In genomic region chr7:49773082-49773938, GRCh38 we compare ENCODE assay signal across 12 cellular contexts. TPM values are rescaled to one million over a fixed set of nuclear protein-coding genes. Genes with fewer than 3 reads are reported as not detected.
DNase-seq lines count a peak whose midpoint lies in the region; ATAC-seq and TF ChIP-seq lines count a peak whose summit lies in the region.
"Had no signal": no experiment of that assay in that cellular context is flagged by ENCODE, and none has a peak within 500 bp of the region (broad histone marks: within the 10 kb centered on the region; RNA-seq: fewer than 3 reads in every experiment).

VWC2 (plus strand) TSS chr7:49773638; CDS start chr7:49775436, 1,798 bp downstream.

- intact Hi-C loops in uterus (cut with DNase I; ENCODE audit: low total_unique reads), result no loop called here

- H3K4me3 Mint-ChIP-seq in activated naive CD4-positive, alpha-beta T cell treated with anti-CD3 and anti-CD28 coated beads, Interleukin-2, amount 10 ng/mL, durations not matched to agents 7 days and 5 days, result no peak within 1 kb of the TSS
- H3K4me3 Mint-ChIP-seq: stimulated activated naive CD8-positive, alpha-beta T cell treated with anti-CD3 and anti-CD28 coated beads, Interleukin-15, Interleukin-2, amounts not matched to agents 100 ng/mL and 50 ng/mL, for 24 hours had no signal

- TF ChIP-seq POLR2A in uterus (IDR thresholded peaks at IDR 0.05) (no peak), erythroblast (IDR thresholded peaks at IDR 0.05; ENCODE audit: low read length) (no peak)

- H3K4me1 ChIP-seq in duodenal mucosa (ENCODE audit: control insufficient read depth in 1 of 2, insufficient read depth in 2 of 2, low read length in 2 of 2), result no peaks in the 10 kb centered on the region
- H3K4me1 ChIP-seq in mucosa of rectum (ENCODE audit: control insufficient read depth in 2 of 2, insufficient read depth in 2 of 2, low read length in 2 of 2), result peaks cover 2 to 8% of the 10 kb centered on the region in 2 donors
- no peaks in the 10 kb centered on the region for H3K4me1 ChIP-seq in uterus

- no peak within 1 kb of the TSS for H3K27ac ChIP-seq in duodenal mucosa (ENCODE audit: low read depth, low read length)
- no peak within 1 kb of the TSS for H3K27ac ChIP-seq in mucosa of rectum (ENCODE audit: low read depth in 2 of 2, low read length in 2 of 2)
- no peak within 1 kb of the TSS for H3K27ac ChIP-seq in uterus
- H3K27ac ChIP-seq: C4-2B had no signal

- peaks cover 81% of the 10 kb centered on the region for H3K27me3 Mint-ChIP-seq in activated naive CD4-positive, alpha-beta T cell treated with anti-CD3 and anti-CD28 coated beads, Interleukin-2, amount 10 ng/mL, durations not matched to agents 7 days and 5 days

- H3K27me3 ChIP-seq in duodenal mucosa (ENCODE audit: control insufficient read depth in 1 of 2, insufficient read depth in 2 of 2, low read length in 2 of 2) (peaks cover 0 to 18% of the 10 kb centered on the region in 2 donors), mucosa of rectum (ENCODE audit: control insufficient read depth in 2 of 2, insufficient read depth in 2 of 2, low read length in 2 of 2) (peaks cover 13 to 20% of the 10 kb centered on the region in 2 donors), uterus (no peaks in the 10 kb centered on the region)

- H3K9me3 Mint-ChIP-seq in activated naive CD4-positive, alpha-beta T cell treated with anti-CD3 and anti-CD28 coated beads, Interleukin-2, amount 10 ng/mL, durations not matched to agents 7 days and 5 days, result no peaks in the 10 kb centered on the region
- H3K9me3 Mint-ChIP-seq: stimulated activated naive CD8-positive, alpha-beta T cell treated with anti-CD3 and anti-CD28 coated beads, Interleukin-15, Interleukin-2, amounts not matched to agents 100 ng/mL and 50 ng/mL, for 24 hours had no signal

- peak within 1 kb of the TSS; percentile 71 for H3K27ac Mint-ChIP-seq in activated naive CD4-positive, alpha-beta T cell treated with anti-CD3 and anti-CD28 coated beads, Interleukin-2, amount 10 ng/mL, durations not matched to agents 7 days and 5 days
- H3K27ac Mint-ChIP-seq: stimulated activated naive CD8-positive, alpha-beta T cell treated with anti-CD3 and anti-CD28 coated beads, Interleukin-15, Interleukin-2, amounts not matched to agents 100 ng/mL and 50 ng/mL, for 24 hours had no signal

- H3K4me1 Mint-ChIP-seq in activated naive CD4-positive, alpha-beta T cell treated with anti-CD3 and anti-CD28 coated beads, Interleukin-2, amount 10 ng/mL, durations not matched to agents 7 days and 5 days, result peaks cover 8% of the 10 kb centered on the region

- H3K4me3 ChIP-seq in duodenal mucosa (ENCODE audit: low read depth in 1 of 2, low read length in 2 of 2) (peak within 1 kb of the TSS; percentile 2 to 40), mucosa of rectum (ENCODE audit: low read length in 2 of 2) (peak within 1 kb of the TSS; percentile 52 to 55), uterus (peak within 1 kb of the TSS; percentile 26 to 58)

- H3K9me3 ChIP-seq in duodenal mucosa (ENCODE audit: control insufficient read depth in 1 of 2, low read length in 2 of 2) (no peaks in the 10 kb centered on the region), mucosa of rectum (ENCODE audit: control insufficient read depth in 2 of 2, low read length in 2 of 2) (no peaks in the 10 kb centered on the region), uterus (no peaks in the 10 kb centered on the region)

- ATAC-seq in HG02610 (IDR thresholded peaks at IDR 0.05; ENCODE audit: unreplicated experiment), result no peak

- DNase-seq in activated naive CD4-positive, alpha-beta T cell treated with anti-CD3 and anti-CD28 coated beads, Interleukin-2, amount 10 ng/mL, durations not matched to agents 7 days and 5 days, result no peak
- DNase-seq in activated naive CD4-positive, alpha-beta T cell treated with Interleukin-2 at 50 U/mL for 16 hours, result no peak
- no peak for DNase-seq in uterus
- no peak for DNase-seq in SKM-1 treated with dmso at 0.1 percent for 144 hours (lab: John Stamatoyannopoulos, UW; ENCODE audit: unreplicated experiment)
- no peak for DNase-seq in erythroblast (lab: John Stamatoyannopoulos, UW)
- DNase-seq: NCI-H69 had no signal

- H3K9ac ChIP-seq in duodenal mucosa (ENCODE audit: low read depth in 1 of 2, low read length in 2 of 2) (no peak within 1 kb of the TSS), mucosa of rectum (ENCODE audit: low read depth in 1 of 2, low read length in 2 of 2) (no peak within 1 kb of the TSS)

- CTCF ChIA-PET in activated naive CD4-positive, alpha-beta T cell treated with anti-CD3 and anti-CD28 coated beads, Interleukin-2, amount 10 ng/mL, durations not matched to agents 7 days and 5 days (lab: Charles Lee), result interaction anchor here (0.6 kb wide), 1 partner anchor 1022 kb away, joined by 3 read pairs; no protein-coding TSS in a partner anchor

- TF ChIP-seq CTCF in uterus (IDR thresholded peaks at IDR 0.05), result no peak

- H3K36me3 Mint-ChIP-seq in activated naive CD4-positive, alpha-beta T cell treated with anti-CD3 and anti-CD28 coated beads, Interleukin-2, amount 10 ng/mL, durations not matched to agents 7 days and 5 days, result peaks cover 3% of the 10 kb centered on the region

- H3K36me3 ChIP-seq in duodenal mucosa (ENCODE audit: control insufficient read depth in 1 of 2, insufficient read depth in 2 of 2, low read length in 2 of 2), result no peaks in the 10 kb centered on the region
- H3K36me3 ChIP-seq in mucosa of rectum (ENCODE audit: control insufficient read depth in 2 of 2, insufficient read depth in 2 of 2, low read length in 2 of 2), result no peaks in the 10 kb centered on the region
- no peaks in the 10 kb centered on the region for H3K36me3 ChIP-seq in uterus

RNA-seq across cellular contexts. Expression of gene VWC2, which starts in this region (rescaled TPM):
- 1 to 10 TPM in 1 of 4 donors, under 1 TPM in 2, not detected in 1; under 0.01 to 1.9 (median 0.91) TPM for total RNA-seq in uterus
- total RNA-seq: liver had no signal
